In genomic region chr6:73459459-73459858, GRCh38 we compare ENCODE assay signal across 1 cellular context.
TF ChIP-seq lines count a peak whose summit lies in the region.

No MANE protein-coding gene starts in this region.

TF ChIP-seq in GM12891, 5 proteins besides CTCF, POLR2A, EP300 and RAD21:
- peak; percentile 31; the same call in 1 of the 2 replicates for TF ChIP-seq SPI1 (IDR thresholded peaks at IDR 0.05; ENCODE audit: low read depth, low read length)
